In the genomic region with DNA sequence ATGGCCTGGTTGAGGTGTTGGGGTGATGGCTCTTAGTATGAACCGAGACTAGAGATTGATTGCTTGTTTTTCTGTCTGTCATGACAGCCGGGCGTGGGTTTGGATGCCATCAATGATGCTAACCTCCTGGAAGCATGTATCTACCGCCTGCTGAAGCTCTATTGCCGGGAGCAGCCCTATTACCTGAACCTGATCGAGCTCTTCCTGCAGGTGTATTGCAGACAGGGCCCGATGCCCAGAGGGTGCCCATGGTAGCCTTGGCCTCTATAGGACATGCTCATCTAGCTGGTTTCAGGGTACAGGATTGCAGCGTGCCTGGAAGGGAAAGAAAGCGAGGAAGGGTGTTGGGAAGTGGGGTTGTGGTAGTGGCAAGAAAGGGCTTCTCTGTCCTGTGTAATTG, we compare ENCODE assay signal across 20 cellular contexts. TPM values are rescaled to one million over a fixed set of nuclear protein-coding genes. Genes with fewer than 3 reads are reported as not detected.
"Had no signal": no experiment of that assay in that cellular context is flagged by ENCODE, and none has a peak within 500 bp of the region (broad histone marks: within the 10 kb centered on the region; RNA-seq: fewer than 3 reads in every experiment).

No MANE protein-coding gene starts in this region.

- H3K36me3 ChIP-seq: vagina had no signal

- DNase-seq: activated CD4-positive, alpha-beta T cell treated with anti-CD3 and anti-CD28 coated beads, Interleukin-2, amount 50 U/mL, for 4 hours; activated CD4-positive, CD25-positive, alpha-beta regulatory T cell treated with anti-CD3 and anti-CD28 coated beads, Interleukin-2, amount 50 U/mL, for 72 hours; activated naive CD4-positive, alpha-beta T cell treated with anti-CD3 and anti-CD28 coated beads for 36 hours; activated T-cell treated with anti-CD3 and anti-CD28 coated beads, Interleukin-2, amount 50 U/mL, for 4 hours; effector memory CD4-positive, alpha-beta T cell; foreskin fibroblast; left cardiac atrium; midbrain; nucleus accumbens; stimulated activated CD4-positive, alpha-beta T cell treated with anti-CD3 and anti-CD28 coated beads, Interleukin-2, amount 100 ng/mL, for 24 hours; stomach; T-helper 2 cell; trophoblast cell had no signal

- H3K4me3 Mint-ChIP-seq: activated naive CD4-positive, alpha-beta T cell treated with anti-CD3 and anti-CD28 coated beads for 36 hours; activated T-cell treated with anti-CD3 and anti-CD28 coated beads, Interleukin-2, amount 50 U/mL, for 4 hours; dendritic cell treated with granulocyte-macrophage colony-stimulating factor and Interleukin-4, amounts not matched to agents 40 ng/mL and 50 ng/mL, for 4 days had no signal

- H3K27ac Mint-ChIP-seq: activated naive CD4-positive, alpha-beta T cell treated with anti-CD3 and anti-CD28 coated beads for 36 hours; dendritic cell treated with granulocyte-macrophage colony-stimulating factor and Interleukin-4, amounts not matched to agents 40 ng/mL and 50 ng/mL, for 4 days had no signal

- H3K4me3 ChIP-seq: hepatocyte, stomach, vagina had no signal

- H2AFZ ChIP-seq: hepatocyte had no signal

- H3K27ac ChIP-seq: stomach, vagina, VCaP had no signal

- ATAC-seq: activated T-cell treated with anti-CD3 and anti-CD28 coated beads, Interleukin-2, amount 50 U/mL, for 4 hours; left cardiac atrium had no signal

- H3K9me3 ChIP-seq: stomach, vagina had no signal

- H3K27me3 ChIP-seq: hepatocyte, stomach, vagina had no signal

- H3K9me3 Mint-ChIP-seq: activated naive CD4-positive, alpha-beta T cell treated with anti-CD3 and anti-CD28 coated beads for 36 hours; activated T-cell treated with anti-CD3 and anti-CD28 coated beads, Interleukin-2, amount 50 U/mL, for 4 hours; dendritic cell treated with granulocyte-macrophage colony-stimulating factor and Interleukin-4, amounts not matched to agents 40 ng/mL and 50 ng/mL, for 4 days; nephron had no signal

RNA-seq across cellular contexts. Expression of a gene that starts 16.8 kb away (rescaled TPM):
- total RNA-seq: activated naive CD4-positive, alpha-beta T cell treated with anti-CD3 and anti-CD28 coated beads for 36 hours; cerebellum; glomerular endothelial cell; left cardiac atrium; vagina had no signal
- polyA plus RNA-seq: stomach had no signal
